Comparison of ENCODE assay signal across 1 cellular context in the genomic region with DNA sequence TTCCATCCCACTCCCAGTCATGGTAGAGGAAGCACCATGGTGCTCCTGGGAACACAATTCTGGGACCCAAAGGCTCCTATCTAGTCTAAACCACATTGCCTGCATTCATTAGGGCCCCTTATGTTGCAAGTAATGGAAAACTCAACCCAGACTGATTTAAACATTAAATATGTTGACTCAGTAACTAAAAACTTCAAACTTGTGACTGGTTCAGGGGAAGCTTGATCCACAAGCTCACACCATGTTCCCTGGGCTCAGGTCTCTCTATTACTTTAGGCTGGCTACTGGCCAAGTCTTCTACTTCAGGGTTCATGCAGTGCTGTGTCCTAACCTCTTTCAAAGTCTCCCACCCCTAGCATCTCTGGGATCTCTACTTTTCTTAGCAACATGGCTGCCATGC.
TF ChIP-seq lines count a peak whose summit lies in the region.

No MANE protein-coding gene starts in this region.

TF ChIP-seq in HepG2, 621 proteins besides CTCF, POLR2A, EP300 and RAD21:
- TF ChIP-seq, protein P1, sequence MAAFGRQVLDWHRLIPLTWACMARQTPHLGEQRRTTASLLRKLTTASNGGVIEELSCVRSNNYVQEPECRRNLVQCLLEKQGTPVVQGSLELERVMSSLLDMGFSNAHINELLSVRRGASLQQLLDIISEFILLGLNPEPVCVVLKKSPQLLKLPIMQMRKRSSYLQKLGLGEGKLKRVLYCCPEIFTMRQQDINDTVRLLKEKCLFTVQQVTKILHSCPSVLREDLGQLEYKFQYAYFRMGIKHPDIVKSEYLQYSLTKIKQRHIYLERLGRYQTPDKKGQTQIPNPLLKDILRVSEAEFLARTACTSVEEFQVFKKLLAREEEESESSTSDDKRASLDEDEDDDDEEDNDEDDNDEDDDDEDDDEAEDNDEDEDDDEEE (CRISPR knock-in tag; IDR thresholded peaks at IDR 0.05): no peak
- TF ChIP-seq KDM2A (CRISPR knock-in tag; IDR thresholded peaks at IDR 0.05; ENCODE audit: borderline replicate concordance, low read depth) (no peak), FOXK2 (IDR thresholded peaks at IDR 0.05) (no peak), ZNF768 (CRISPR knock-in tag; IDR thresholded peaks at IDR 0.05) (no peak), ZFP36L2 (CRISPR knock-in tag; IDR thresholded peaks at IDR 0.05) (no peak), BRCA1 (CRISPR knock-in tag; IDR thresholded peaks at IDR 0.05) (no peak), ZNF747 (CRISPR knock-in tag; IDR thresholded peaks at IDR 0.05; ENCODE audit: borderline replicate concordance) (no peak), ZNF652 (CRISPR knock-in tag; IDR thresholded peaks at IDR 0.05; ENCODE audit: borderline replicate concordance, low read depth) (no peak), ZNF605 (CRISPR knock-in tag; IDR thresholded peaks at IDR 0.05) (no peak), ZBTB10 (CRISPR knock-in tag; IDR thresholded peaks at IDR 0.05; ENCODE audit: borderline replicate concordance) (no peak), ZBTB26 (CRISPR knock-in tag; IDR thresholded peaks at IDR 0.05; ENCODE audit: borderline replicate concordance) (no peak), ZBTB21 (CRISPR knock-in tag; IDR thresholded peaks at IDR 0.05) (no peak), BCL3 (CRISPR knock-in tag; IDR thresholded peaks at IDR 0.05) (no peak), ZBTB7A (CRISPR knock-in tag; IDR thresholded peaks at IDR 0.05) (no peak)
- TF ChIP-seq, protein P2, sequence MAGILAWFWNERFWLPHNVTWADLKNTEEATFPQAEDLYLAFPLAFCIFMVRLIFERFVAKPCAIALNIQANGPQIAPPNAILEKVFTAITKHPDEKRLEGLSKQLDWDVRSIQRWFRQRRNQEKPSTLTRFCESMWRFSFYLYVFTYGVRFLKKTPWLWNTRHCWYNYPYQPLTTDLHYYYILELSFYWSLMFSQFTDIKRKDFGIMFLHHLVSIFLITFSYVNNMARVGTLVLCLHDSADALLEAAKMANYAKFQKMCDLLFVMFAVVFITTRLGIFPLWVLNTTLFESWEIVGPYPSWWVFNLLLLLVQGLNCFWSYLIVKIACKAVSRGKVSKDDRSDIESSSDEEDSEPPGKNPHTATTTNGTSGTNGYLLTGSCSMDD (CRISPR knock-in tag; IDR thresholded peaks at IDR 0.05): no peak
TF ChIP-seq in HepG2: peak in this region for 0.
